ENCODE assay signal across 18 cellular contexts in genomic region chr4:180766903-180767302, GRCh38.
A peak's percentile ranks its signal among the peaks of the same experiment; 100 is the strongest.
DNase-seq lines count a peak whose midpoint lies in the region; ATAC-seq and TF ChIP-seq lines count a peak whose summit lies in the region.
"Had no signal": no experiment of that assay in that cellular context is flagged by ENCODE, and none has a peak within 500 bp of the region (broad histone marks: within the 10 kb centered on the region; RNA-seq: fewer than 3 reads in every experiment).

No MANE protein-coding gene starts in this region.

- H3K9me3 ChIP-seq in SJCRH30 (replicated peaks) (no peaks in the 10 kb centered on the region), upper lobe of left lung (no peaks in the 10 kb centered on the region)
- H3K9me3 ChIP-seq: A549, Caco-2 had no signal

- ATAC-seq in upper lobe of left lung (ENCODE audit: low FRiP score in 2 of 2) (no peak), HG02981 (IDR thresholded peaks at IDR 0.05; ENCODE audit: unreplicated experiment) (no peak)
- ATAC-seq: A549, GM12878, PC-3 had no signal

- DNase-seq in NCI-H748 (lab: John Stamatoyannopoulos, UW; ENCODE audit: unreplicated experiment): peak; percentile 5
- DNase-seq in NCI-H748 treated with DMSO at 0.1 percent for 48 hours (lab: John Stamatoyannopoulos, UW): no peak
- DNase-seq in SJCRH30: no peak
- DNase-seq in endothelial cell (ENCODE audit: low spot score): no peak
- no peak for DNase-seq in type B pancreatic cell (ENCODE audit: extremely low spot score, unreplicated experiment)
- no peak for DNase-seq in upper lobe of left lung
- no peak for DNase-seq in KBM-7
- DNase-seq: Caco-2; DMS53; NCI-H1048; NCI-H187; NCI-H2171 treated with DMSO at 0.1 percent for 48 hours; NK-92 treated with Interleukin-12 subunit alpha and Interleukin-12 subunit beta, amount 100 ng/mL, for 24 hours; PC-3 had no signal

- H3K4me3 Mint-ChIP-seq in endothelial cell (ENCODE audit: unreplicated experiment) (no peak overlapping the region), type B pancreatic cell (peak overlapping the region; percentile 2)

- peaks cover 8% of the 10 kb centered on the region for H3K4me1 ChIP-seq in SJCRH30
- H3K4me1 ChIP-seq in upper lobe of left lung: no peaks in the 10 kb centered on the region
- H3K4me1 ChIP-seq: A549, Caco-2 had no signal

- H3K27me3 Mint-ChIP-seq in endothelial cell (ENCODE audit: unreplicated experiment) (no peaks in the 10 kb centered on the region), type B pancreatic cell (no peaks in the 10 kb centered on the region)

- no peak for TF ChIP-seq POLR2A in upper lobe of left lung (IDR thresholded peaks at IDR 0.05)

- H3K36me3 ChIP-seq in SJCRH30 (no peaks in the 10 kb centered on the region), upper lobe of left lung (no peaks in the 10 kb centered on the region)

- no peaks in the 10 kb centered on the region for H3K36me3 Mint-ChIP-seq in endothelial cell (ENCODE audit: low read depth, unreplicated experiment)
- no peaks in the 10 kb centered on the region for H3K36me3 Mint-ChIP-seq in type B pancreatic cell

- in situ Hi-C loops in KBM-7 (cut with MboI; ENCODE audit: low pct_unique_long_range_greater_than_20kb, low sequenced_read_pairs): no loop called here

- H3K27ac ChIP-seq in SJCRH30: peak overlapping the region; percentile 52
- H3K27ac ChIP-seq in upper lobe of left lung: no peak overlapping the region
- H3K27ac ChIP-seq: A549, C4-2B had no signal

- H3K4me1 Mint-ChIP-seq in endothelial cell (ENCODE audit: unreplicated experiment) (peaks cover 22% of the 10 kb centered on the region), type B pancreatic cell (ENCODE audit: unreplicated experiment) (peaks cover 19% of the 10 kb centered on the region)

- H3K4me3 ChIP-seq in SJCRH30: no peak overlapping the region
- no peak overlapping the region for H3K4me3 ChIP-seq in upper lobe of left lung
- H3K4me3 ChIP-seq: A549, GM12878 had no signal

- TF ChIP-seq CTCF in endothelial cell (IDR thresholded peaks at IDR 0.05; ENCODE audit: unreplicated experiment): no peak
- no peak for TF ChIP-seq CTCF in type B pancreatic cell (conservative IDR thresholded peaks at IDR 0.05)
- TF ChIP-seq CTCF in upper lobe of left lung (IDR thresholded peaks at IDR 0.05): no peak

- no peak for TF ChIP-seq EP300 in upper lobe of left lung (IDR thresholded peaks at IDR 0.05)

- H3K27me3 ChIP-seq in SJCRH30 (no peaks in the 10 kb centered on the region), upper lobe of left lung (no peaks in the 10 kb centered on the region)

- H3K27ac Mint-ChIP-seq in endothelial cell (ENCODE audit: unreplicated experiment) (peak overlapping the region; percentile 78), type B pancreatic cell (peak overlapping the region; percentile 21)

- no peaks in the 10 kb centered on the region for H3K9me3 Mint-ChIP-seq in endothelial cell (ENCODE audit: unreplicated experiment)
- H3K9me3 Mint-ChIP-seq in type B pancreatic cell: no peaks in the 10 kb centered on the region

- 72 to 78% methylated on average over 5 to 6 of the region's 6 CpGs for WGBS in upper lobe of left lung, 2 donors
